ENCODE assay signal across 12 cellular contexts in genomic region chr12:109832534-109833306, GRCh38. TPM values are rescaled to one million over a fixed set of nuclear protein-coding genes. Genes with fewer than 3 reads are reported as not detected.
DNase-seq lines count a peak whose midpoint lies in the region; ATAC-seq, FAIRE-seq and TF ChIP-seq lines count a peak whose summit lies in the region.
"Had no signal": no experiment of that assay in that cellular context is flagged by ENCODE, and none has a peak within 500 bp of the region (broad histone marks: within the 10 kb centered on the region; RNA-seq: fewer than 3 reads in every experiment).

No MANE protein-coding gene starts in this region.

- TF ChIP-seq CTCF in A673 (conservative IDR thresholded peaks at IDR 0.05; ENCODE audit: low read depth, low read length) (no peak), fibroblast of the aortic adventitia (IDR thresholded peaks at IDR 0.05; ENCODE audit: insufficient read depth, low read length) (no peak), neural progenitor cell (IDR thresholded peaks at IDR 0.05) (no peak)

- H3K27me3 Mint-ChIP-seq in neural progenitor cell (ENCODE audit: insufficient read depth, low read depth), result peaks cover 17% of the 10 kb centered on the region

- DNase-seq in A673 (ENCODE audit: low spot score), result no peak
- DNase-seq in SJCRH30, result no peak
- peak; percentile 7 for DNase-seq in fibroblast of the aortic adventitia (ENCODE audit: low read depth)
- no peak for DNase-seq in neural progenitor cell (ENCODE audit: low spot score)
- DNase-seq in cerebellar cortex (ENCODE audit: low spot score), result no peak
- DNase-seq in GM12891 (ENCODE audit: insufficient read length, low spot score), result no peak
- DNase-seq: activated T-cell treated with anti-CD3 and anti-CD28 coated beads, Interleukin-2, amount 50 U/mL, for 4 hours; cortex of kidney; stimulated activated CD4-positive, alpha-beta T cell treated with anti-CD3 and anti-CD28 coated beads, Interleukin-4, amount 100 ng/mL, for 24 hours had no signal

- H3K4me3 ChIP-seq in A673 (ENCODE audit: low read depth, low read length, poor library complexity, severe bottlenecking) (peak overlapping the region; percentile 49), SJCRH30 (peak overlapping the region; percentile 74), fibroblast of the aortic adventitia (ENCODE audit: low read depth, low read length) (peak overlapping the region; percentile 71), neural progenitor cell (peak overlapping the region; percentile 72)

- no peak overlapping the region for H3K9ac ChIP-seq in neural progenitor cell

- no peaks in the 10 kb centered on the region for H3K27me3 ChIP-seq in A673 (replicated peaks; ENCODE audit: insufficient read depth, low read depth, low read length, poor library complexity)
- H3K27me3 ChIP-seq in SJCRH30, result no peaks in the 10 kb centered on the region
- H3K27me3 ChIP-seq in neural progenitor cell, result peaks cover 15% of the 10 kb centered on the region

- H4K20me1 ChIP-seq in neural progenitor cell (ENCODE audit: low read depth), result no peaks in the 10 kb centered on the region

- H3K36me3 ChIP-seq in A673 (ENCODE audit: insufficient read depth, low read length, poor library complexity, severe bottlenecking) (no peaks in the 10 kb centered on the region), SJCRH30 (no peaks in the 10 kb centered on the region), neural progenitor cell (no peaks in the 10 kb centered on the region)

- TF ChIP-seq POLR2A in GM12891 (IDR thresholded peaks at IDR 0.05; ENCODE audit: low read depth, low read length), result no peak

- H3K4me2 ChIP-seq in neural progenitor cell, result peak overlapping the region; percentile 85

- CTCF ChIA-PET in A673 (lab: Charles Lee), result no interaction called here

- H3K4me1 ChIP-seq in A673 (ENCODE audit: insufficient read depth, low read length, poor library complexity, severe bottlenecking), result no peaks in the 10 kb centered on the region
- H3K4me1 ChIP-seq in SJCRH30, result no peaks in the 10 kb centered on the region
- H3K4me1 ChIP-seq in neural progenitor cell, result no peaks in the 10 kb centered on the region

- no peaks in the 10 kb centered on the region for H3K9me3 Mint-ChIP-seq in neural progenitor cell
- H3K9me3 Mint-ChIP-seq: activated T-cell treated with anti-CD3 and anti-CD28 coated beads, Interleukin-2, amount 50 U/mL, for 4 hours had no signal

- no peaks in the 10 kb centered on the region for H3K79me2 ChIP-seq in neural progenitor cell (ENCODE audit: low read depth)

- intact Hi-C loops in A673 (cut with micrococcal nuclease; ENCODE audit: unreplicated experiment), result no loop called here

- H3K9me3 ChIP-seq in A673 (ENCODE audit: low read depth, low read length, poor library complexity, severe bottlenecking) (no peaks in the 10 kb centered on the region), SJCRH30 (replicated peaks) (no peaks in the 10 kb centered on the region), neural progenitor cell (ENCODE audit: low read depth) (no peaks in the 10 kb centered on the region)

- no TSS peak for BruUV-seq in A673 (replicated peaks; lab: Mats Ljungman, UMichigan)

- peak overlapping the region; percentile 89 for H2AFZ ChIP-seq in neural progenitor cell (replicated peaks)

- H3K4me1 Mint-ChIP-seq in neural progenitor cell, result peaks cover 6% of the 10 kb centered on the region

- H3K4me3 Mint-ChIP-seq in neural progenitor cell, result no peak overlapping the region
- H3K4me3 Mint-ChIP-seq: activated T-cell treated with anti-CD3 and anti-CD28 coated beads, Interleukin-2, amount 50 U/mL, for 4 hours had no signal

- H3F3A ChIP-seq in neural progenitor cell (ENCODE audit: low read depth), result peaks cover 10% of the 10 kb centered on the region

- no peaks in the 10 kb centered on the region for H3K36me3 Mint-ChIP-seq in neural progenitor cell

- POLR2A ChIA-PET in A673 (lab: Charles Lee; ENCODE audit: low non-redundant PET), result no interaction called here

- FAIRE-seq in GM12891 (lab: Jason Lieb, UNC), result no peak
- FAIRE-seq: TTC549 had no signal

- no peak overlapping the region for H3K27ac ChIP-seq in A673 (ENCODE audit: low read depth, low read length, poor library complexity, severe bottlenecking)
- H3K27ac ChIP-seq in SJCRH30, result no peak overlapping the region
- no peak overlapping the region for H3K27ac ChIP-seq in neural progenitor cell

- ATAC-seq in GM21390 (IDR thresholded peaks at IDR 0.05; ENCODE audit: unreplicated experiment), result no peak
- no peak for ATAC-seq in HG02852 (IDR thresholded peaks at IDR 0.05; ENCODE audit: unreplicated experiment)
- ATAC-seq: activated T-cell treated with anti-CD3 and anti-CD28 coated beads, Interleukin-2, amount 50 U/mL, for 4 hours had no signal

- no peak overlapping the region for H3K27ac Mint-ChIP-seq in neural progenitor cell

TF ChIP-seq in GM12891, 5 proteins besides CTCF, POLR2A, EP300 and RAD21:
- TF ChIP-seq POU2F2 (IDR thresholded peaks at IDR 0.05; ENCODE audit: low read depth, low read length) (no peak), SPI1 (IDR thresholded peaks at IDR 0.05; ENCODE audit: low read depth, low read length) (no peak), PAX5 (IDR thresholded peaks at IDR 0.05; ENCODE audit: insufficient read depth, low read length, severe bottlenecking) (no peak), POLR2AphosphoS5 (IDR thresholded peaks at IDR 0.05; ENCODE audit: low read depth, low read length) (no peak), TAF1 (IDR thresholded peaks at IDR 0.05; ENCODE audit: low read depth, low read length) (no peak)

RNA-seq across cellular contexts. Expression of gene TRPV4, which starts 0.5 kb away (rescaled TPM):
- total RNA-seq in A673 (2021) (0.11 and 0.33 TPM in 2 replicates), fibroblast of the aortic adventitia (ENCODE audit: low replicate concordance) (0.25 and 2.1 TPM in 2 replicates), neural progenitor cell (ENCODE audit: low replicate concordance) (0.56 and 2.8 TPM in 2 replicates)
- total RNA-seq in SJCRH30 (2014; rRNA removed; shearing (Covaris generic)), result 2.4 and 2.9 TPM in 2 replicates
- not detected for polyA plus RNA-seq in GM12891 (2012; ENCODE audit: low read depth, missing spikeins)
- total RNA-seq: activated T-cell treated with anti-CD3 and anti-CD28 coated beads, Interleukin-2, amount 50 U/mL, for 4 hours had no signal

RNA-seq across cellular contexts. Expression of gene GLTP, which starts 47.6 kb away (rescaled TPM):
- total RNA-seq in A673 (2021), result 20.2 and 20.7 TPM in 2 replicates
- total RNA-seq in SJCRH30 (2014; rRNA removed; shearing (Covaris generic)), result 37.4 and 39.9 TPM in 2 replicates
- total RNA-seq in fibroblast of the aortic adventitia (ENCODE audit: low replicate concordance), result 15.8 and 55.1 TPM in 2 replicates
- total RNA-seq in neural progenitor cell (ENCODE audit: low replicate concordance), result 16.6 and 24.0 TPM in 2 replicates
- 10.7 TPM for polyA plus RNA-seq in GM12891 (2012; ENCODE audit: low read depth, missing spikeins)
